Comparison of ENCODE assay signal across 1 cellular context in the genomic region with DNA sequence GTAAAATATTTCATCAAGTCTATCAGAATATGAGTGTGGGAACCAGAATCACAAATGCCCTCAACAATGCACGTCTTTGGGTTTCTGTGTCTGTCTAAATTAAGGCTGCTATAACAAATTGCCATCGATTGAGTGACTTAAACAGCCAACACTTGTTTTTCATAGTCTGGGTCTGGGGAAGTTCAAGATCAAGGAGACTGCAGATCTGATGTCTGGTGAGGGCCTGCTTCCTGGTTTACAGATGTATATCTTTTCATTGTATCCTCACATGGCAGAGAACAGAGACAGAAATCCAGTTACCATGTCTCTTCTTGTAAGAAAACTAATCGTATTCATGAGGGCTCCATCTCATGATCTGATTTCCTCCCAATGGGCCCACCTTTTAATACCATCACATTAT.
TF ChIP-seq lines count a peak whose summit lies in the region.

No MANE protein-coding gene starts in this region.

TF ChIP-seq in SK-N-SH, 30 proteins besides CTCF, POLR2A, EP300 and RAD21 (continued from another document):
- no peak for TF ChIP-seq SIN3A (IDR thresholded peaks at IDR 0.05; ENCODE audit: borderline replicate concordance, low read depth, low read length)
- TF ChIP-seq RCOR1 (IDR thresholded peaks at IDR 0.05; ENCODE audit: low read length): peak; percentile 86
- peak; percentile 49; the same call in 1 of the 2 replicates for TF ChIP-seq POLR2AphosphoS5 (IDR thresholded peaks at IDR 0.05; ENCODE audit: low read depth, low read length)
- TF ChIP-seq RXRA (IDR thresholded peaks at IDR 0.05; ENCODE audit: borderline replicate concordance, low read depth): no peak
- peak; percentile 15; the same call in 1 of the 2 replicates for TF ChIP-seq RFX5 (IDR thresholded peaks at IDR 0.05; ENCODE audit: low read length)
- TF ChIP-seq YY1 (IDR thresholded peaks at IDR 0.05; ENCODE audit: low read depth): no peak
- no peak for TF ChIP-seq GABPA (IDR thresholded peaks at IDR 0.05; ENCODE audit: low read depth)
- no peak for TF ChIP-seq JUND (IDR thresholded peaks at IDR 0.05)
- 0 out of 2 replicates have a peak, but pooled peaks have one; percentile 20 for TF ChIP-seq MXI1 (IDR thresholded peaks at IDR 0.05; ENCODE audit: low read depth, low read length)
- TF ChIP-seq FOXM1 (IDR thresholded peaks at IDR 0.05; ENCODE audit: low read depth): no peak
- no peak for TF ChIP-seq EZH2phosphoT487 (IDR thresholded peaks at IDR 0.05; ENCODE audit: borderline replicate concordance, low read depth)
- no peak for TF ChIP-seq MEF2A (IDR thresholded peaks at IDR 0.05; ENCODE audit: borderline replicate concordance, low read depth)
- no peak for TF ChIP-seq ZBTB33 (IDR thresholded peaks at IDR 0.05; ENCODE audit: borderline replicate concordance, low read depth)
- no peak for TF ChIP-seq USF1 (IDR thresholded peaks at IDR 0.05; ENCODE audit: borderline replicate concordance, low read depth)
- no peak for TF ChIP-seq NFIC (IDR thresholded peaks at IDR 0.05; ENCODE audit: borderline replicate concordance)
- peak; percentile 75 for TF ChIP-seq TCF12 (IDR thresholded peaks at IDR 0.05)
- TF ChIP-seq GATA2 (CRISPR knock-in tag; IDR thresholded peaks at IDR 0.05): peak; percentile 84
- peak; percentile 66 for TF ChIP-seq CHD2 (IDR thresholded peaks at IDR 0.05; ENCODE audit: low read length, partially characterized antibody)
- no peak for TF ChIP-seq ELF1 (IDR thresholded peaks at IDR 0.05)
- TF ChIP-seq SMC3 (IDR thresholded peaks at IDR 0.05; ENCODE audit: low read depth, low read length): peak; percentile 4; the same call in 1 of the 2 replicates
- no peak for TF ChIP-seq USF2 (IDR thresholded peaks at IDR 0.05; ENCODE audit: borderline replicate concordance, low read depth, low read length)
- no peak for TF ChIP-seq NRF1 (IDR thresholded peaks at IDR 0.05; ENCODE audit: low read depth, low read length)
- TF ChIP-seq IRF3 (IDR thresholded peaks at IDR 0.05; ENCODE audit: low read depth, low read length): no peak
